Comparison of ENCODE assay signal across 29 cellular contexts in genomic region chr4:8647626-8648025, GRCh38. TPM values are rescaled to one million over a fixed set of nuclear protein-coding genes. Genes with fewer than 3 reads are reported as not detected.
DNase-seq lines count a peak whose midpoint lies in the region; ATAC-seq and TF ChIP-seq lines count a peak whose summit lies in the region.
"Had no signal": no experiment of that assay in that cellular context is flagged by ENCODE, and none has a peak within 500 bp of the region (broad histone marks: within the 10 kb centered on the region; RNA-seq: fewer than 3 reads in every experiment).

No MANE protein-coding gene starts in this region.

- TF ChIP-seq RAD21 in HCT116 (IDR thresholded peaks at IDR 0.05; ENCODE audit: low read depth) = no peak

- DNase-seq in COR-L47 (lab: John Stamatoyannopoulos, UW) = peak; percentile 7
- no peak for DNase-seq in HCT116 (ENCODE audit: low read depth, low spot score)
- peak; percentile 15 for DNase-seq in colonic mucosa
- peak; percentile 62 for DNase-seq in osteocyte (ENCODE audit: extremely low spot score, unreplicated experiment)
- DNase-seq in activated CD4-positive, alpha-beta T cell treated with anti-CD3 and anti-CD28 coated beads, Interleukin-2, amount 50 U/mL, for 1 hour = no peak
- no peak for DNase-seq in medulla oblongata (ENCODE audit: extremely low spot score)
- DNase-seq in COLO829 (ENCODE audit: low spot score) = no peak
- DNase-seq: activated CD4-positive, alpha-beta T cell treated with anti-CD3 and anti-CD28 coated beads for 4 hours; activated naive CD4-positive, alpha-beta T cell treated with anti-CD3 and anti-CD28 coated beads for 36 hours; activated T-cell treated with anti-CD3 and anti-CD28 coated beads, Interleukin-2, amount 50 U/mL, for 48 hours; CD4-positive, alpha-beta memory T cell; effector memory CD8-positive, alpha-beta T cell; foreskin fibroblast; kidney glomerular epithelial cell; NCI-H1436 treated with DMSO at 0.1 percent for 48 hours; NCI-H524; NK-92 treated with Interleukin-12 subunit alpha and Interleukin-12 subunit beta, amount 100 ng/mL, for 24 hours; Right ventricle myocardium superior; stimulated activated CD4-positive, alpha-beta T cell treated with anti-CD3 and anti-CD28 coated beads, Interleukin-15, amount 100 ng/mL, for 24 hours; stimulated activated naive CD4-positive, alpha-beta T cell treated with Interleukin-2 at 50 U/mL for 16 hours; testis had no signal

- TF ChIP-seq CTCF in HCT116 (IDR thresholded peaks at IDR 0.05 in 2 of 3, conservative IDR thresholded peaks at IDR 0.05 in 1 of 3; ENCODE audit: borderline replicate concordance in 1 of 3, insufficient read depth in 1 of 3, low read depth in 2 of 3, low read length in 2 of 3) = peak in 2 of 3 experiments; percentile 10 to 27; a peak in 1 of 6 replicates
- no peak for TF ChIP-seq CTCF in colonic mucosa (IDR thresholded peaks at IDR 0.05)
- no peak for TF ChIP-seq CTCF in osteocyte (IDR thresholded peaks at IDR 0.05)

- no TSS peak for BruUV-seq in HCT116 (replicated peaks; lab: Mats Ljungman, UMichigan)

- POLR2A ChIA-PET in HCT116 (lab: Charles Lee) = no interaction called here

- H4K20me1 ChIP-seq in HCT116 (ENCODE audit: insufficient read depth) = no peaks in the 10 kb centered on the region

- H3K79me2 ChIP-seq in HCT116 (ENCODE audit: insufficient read depth, low read length) = no peaks in the 10 kb centered on the region

- no peak overlapping the region for H3K4me3 Mint-ChIP-seq in osteocyte (ENCODE audit: unreplicated experiment)
- H3K4me3 Mint-ChIP-seq: activated naive CD4-positive, alpha-beta T cell treated with anti-CD3 and anti-CD28 coated beads for 36 hours; brain; CD4-positive, alpha-beta memory T cell; effector memory CD8-positive, alpha-beta T cell had no signal

- no peaks in the 10 kb centered on the region for H3K4me1 Mint-ChIP-seq in osteocyte (ENCODE audit: unreplicated experiment)
- H3K4me1 Mint-ChIP-seq: CD4-positive, alpha-beta memory T cell had no signal

- no peaks in the 10 kb centered on the region for H3K9me3 ChIP-seq in HCT116 (ENCODE audit: control insufficient read depth in 1 of 2, insufficient read depth in 1 of 2, low read depth in 1 of 2, low read length in 2 of 2)
- H3K9me3 ChIP-seq in colonic mucosa = no peaks in the 10 kb centered on the region
- H3K9me3 ChIP-seq: testis had no signal

- H3K9ac ChIP-seq in HCT116 (ENCODE audit: low read length) (no peak overlapping the region), colonic mucosa (ENCODE audit: low read depth in 2 of 2, low read length in 2 of 2) (no peak overlapping the region)

- H3K4me1 ChIP-seq in HCT116 (ENCODE audit: control insufficient read depth in 1 of 2, insufficient read depth in 2 of 2, low read length in 2 of 2) = peaks cover 0 to 3% of the 10 kb centered on the region in 2 experiments; a peak in 1 of 4 replicates
- no peaks in the 10 kb centered on the region for H3K4me1 ChIP-seq in colonic mucosa
- H3K4me1 ChIP-seq: testis had no signal

- no peaks in the 10 kb centered on the region for H3K9me2 ChIP-seq in HCT116 (ENCODE audit: insufficient read depth)

- H3K27me3 ChIP-seq in HCT116 (ENCODE audit: insufficient read depth, low read length) (no peaks in the 10 kb centered on the region; the same call in 1 of the 2 replicates), colonic mucosa (no peaks in the 10 kb centered on the region)
- H3K27me3 ChIP-seq: testis had no signal

- no peak overlapping the region for H3K4me2 ChIP-seq in HCT116 (ENCODE audit: low read length)

- no peaks in the 10 kb centered on the region for H3K36me3 Mint-ChIP-seq in osteocyte (ENCODE audit: unreplicated experiment)
- H3K36me3 Mint-ChIP-seq: brain; CD4-positive, alpha-beta memory T cell had no signal

- no peak overlapping the region for H2AFZ ChIP-seq in HCT116 (ENCODE audit: low read depth, low read length, poor library complexity, severe bottlenecking)
- H2AFZ ChIP-seq: PC-9 had no signal

- H3K27ac ChIP-seq in HCT116 (ENCODE audit: low read depth, low read length) (no peak overlapping the region), colonic mucosa (no peak overlapping the region)
- H3K27ac ChIP-seq: PC-9, testis, VCaP had no signal

- RAD21 ChIA-PET in HCT116 (lab: Charles Lee; ENCODE audit: low non-redundant PET in 1 of 2, low total read pairs in 2 of 2, uncharacterized antibody in 2 of 2, unreplicated experiment in 2 of 2) = no interaction called here

- no peaks in the 10 kb centered on the region for H3K36me3 ChIP-seq in HCT116 (ENCODE audit: control insufficient read depth in 1 of 2, insufficient read depth in 2 of 2, low read length in 2 of 2)
- no peaks in the 10 kb centered on the region for H3K36me3 ChIP-seq in colonic mucosa

- peak; percentile 75 for ATAC-seq in HCT116
- ATAC-seq in HG03521 (IDR thresholded peaks at IDR 0.05; ENCODE audit: unreplicated experiment) = no peak
- ATAC-seq: effector memory CD8-positive, alpha-beta T cell; esophagus mucosa had no signal

- no peak overlapping the region for H3K27ac Mint-ChIP-seq in osteocyte (ENCODE audit: unreplicated experiment)
- H3K27ac Mint-ChIP-seq: activated naive CD4-positive, alpha-beta T cell treated with anti-CD3 and anti-CD28 coated beads for 36 hours; brain; CD4-positive, alpha-beta memory T cell; effector memory CD8-positive, alpha-beta T cell had no signal

- H3K27me3 Mint-ChIP-seq in osteocyte (ENCODE audit: unreplicated experiment) = peaks cover 19% of the 10 kb centered on the region

- CTCF ChIA-PET in HCT116 (lab: Charles Lee) = no interaction called here

- TF ChIP-seq POLR2A in HCT116 (IDR thresholded peaks at IDR 0.05; ENCODE audit: borderline replicate concordance, extremely low read depth, insufficient read depth, insufficient read length) = no peak

- H3K9me3 Mint-ChIP-seq in osteocyte (ENCODE audit: unreplicated experiment) = no peaks in the 10 kb centered on the region
- H3K9me3 Mint-ChIP-seq: activated naive CD4-positive, alpha-beta T cell treated with anti-CD3 and anti-CD28 coated beads for 36 hours; effector memory CD8-positive, alpha-beta T cell had no signal

- intact Hi-C loops in HCT116 (cut with micrococcal nuclease) = no loop called here
- intact Hi-C loops in colonic mucosa (cut with DNase I) = no loop called here

- H3K4me3 ChIP-seq in HCT116 (replicated peaks in 1 of 2; ENCODE audit: low read depth in 1 of 2, low read length in 2 of 2) (no peak overlapping the region), colonic mucosa (no peak overlapping the region)
- H3K4me3 ChIP-seq: PC-9, testis had no signal

TF ChIP-seq in HCT116, 20 proteins besides CTCF, POLR2A, EP300 and RAD21 (continues in another document):
- TF ChIP-seq EZH2phosphoT487 (IDR thresholded peaks at IDR 0.05; ENCODE audit: borderline replicate concordance) = no peak
- no peak for TF ChIP-seq SIN3A (IDR thresholded peaks at IDR 0.05; ENCODE audit: low read depth)
- no peak for TF ChIP-seq REST (IDR thresholded peaks at IDR 0.05; ENCODE audit: low read depth)
- no peak for TF ChIP-seq ZBTB33 (IDR thresholded peaks at IDR 0.05; ENCODE audit: extremely low read depth, insufficient replicate concordance, low read length)
- TF ChIP-seq ATF3 (IDR thresholded peaks at IDR 0.05) = no peak
- no peak for TF ChIP-seq EGR1 (IDR thresholded peaks at IDR 0.05; ENCODE audit: low read depth)
- TF ChIP-seq FOSL1 (IDR thresholded peaks at IDR 0.05; ENCODE audit: low read depth) = no peak
- TF ChIP-seq ELF1 (IDR thresholded peaks at IDR 0.05; ENCODE audit: borderline replicate concordance, low read depth) = no peak
- no peak for TF ChIP-seq CBX3 (IDR thresholded peaks at IDR 0.05; ENCODE audit: low read depth)
- no peak for TF ChIP-seq EZH2 (IDR thresholded peaks at IDR 0.05)

RNA-seq across cellular contexts. Expression of gene CPZ, which starts 55.1 kb away (rescaled TPM):
- total RNA-seq in HCT116 (2021; ENCODE audit: unreplicated experiment) (not detected), colonic mucosa (1 to 10 TPM; 1.2 to 1.5 TPM), osteocyte (10.3 and 10.7 TPM in 2 replicates)
- polyA plus RNA-seq in HCT116 (2012) = 0.14 and 0.19 TPM in 2 replicates
- total RNA-seq: activated CD8-positive, alpha-beta memory T cell treated with anti-CD3 and anti-CD28 coated beads for 36 hours; activated naive CD4-positive, alpha-beta T cell treated with anti-CD3 and anti-CD28 coated beads for 36 hours; CD4-positive, alpha-beta memory T cell; lung microvascular endothelial cell; Right ventricle myocardium superior had no signal
- polyA plus RNA-seq: CD4-positive, alpha-beta memory T cell; neural cell had no signal

Comparison
In these comparisons a context has a peak if more than half of its experiments do, and no peak if none do; other contexts are left out.
1. DNase-seq: peak in COR-L47 (single experiment), colonic mucosa (single experiment) and osteocyte (single experiment); none in HCT116 (single experiment), activated CD4-positive, alpha-beta T cell treated with anti-CD3 and anti-CD28 coated beads, Interleukin-2, amount 50 U/mL, for 1 hour (single experiment), medulla oblongata (single experiment) and COLO829 (single experiment).
2. CTCF ChIP-seq: peak in HCT116 (2 of 3); none in colonic mucosa (single experiment) and osteocyte (single experiment).